9 cellular contexts compared by ENCODE assay signal in the genomic region with DNA sequence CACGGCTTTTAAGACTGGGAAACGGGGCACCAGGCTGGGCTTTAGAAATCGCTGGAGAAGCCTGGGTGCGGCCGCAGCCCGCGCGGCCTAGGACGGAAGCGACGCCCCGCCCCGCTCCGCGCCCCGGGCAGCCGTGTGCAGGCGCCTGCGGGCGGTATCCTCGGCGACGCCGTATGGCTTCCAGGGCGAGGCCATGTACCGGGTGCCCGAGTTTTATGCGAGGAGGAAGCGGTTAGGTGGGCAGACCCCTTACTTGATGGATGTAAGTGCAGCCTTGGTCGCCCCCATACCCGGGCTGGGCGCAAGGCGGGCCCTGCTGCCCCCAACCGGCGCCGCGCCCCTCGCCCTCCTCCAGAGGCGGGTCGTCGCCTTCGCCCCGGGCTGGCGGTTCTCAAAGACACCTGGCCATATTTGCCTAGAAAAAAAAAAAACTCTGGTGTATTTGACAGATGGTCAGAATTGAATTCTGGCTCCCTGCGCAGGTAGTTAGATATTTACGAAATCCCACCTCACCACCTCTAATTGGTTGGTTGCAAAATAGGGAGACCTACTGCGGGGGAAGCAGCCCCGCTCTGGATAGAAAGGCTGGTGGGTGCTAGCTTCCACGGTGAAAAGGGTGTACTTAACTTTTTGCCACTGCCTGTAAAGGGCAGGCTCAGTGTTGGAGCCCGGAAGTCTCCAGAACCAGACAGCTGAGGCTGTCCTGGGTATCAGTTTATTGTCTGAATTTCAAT. TPM values are rescaled to one million over a fixed set of nuclear protein-coding genes. Genes with fewer than 3 reads are reported as not detected.
DNase-seq lines count a peak whose midpoint lies in the region; ATAC-seq, FAIRE-seq and TF ChIP-seq lines count a peak whose summit lies in the region.
"Had no signal": no experiment of that assay in that cellular context is flagged by ENCODE, and none has a peak within 500 bp of the region (broad histone marks: within the 10 kb centered on the region; RNA-seq: fewer than 3 reads in every experiment).

A gene with protein sequence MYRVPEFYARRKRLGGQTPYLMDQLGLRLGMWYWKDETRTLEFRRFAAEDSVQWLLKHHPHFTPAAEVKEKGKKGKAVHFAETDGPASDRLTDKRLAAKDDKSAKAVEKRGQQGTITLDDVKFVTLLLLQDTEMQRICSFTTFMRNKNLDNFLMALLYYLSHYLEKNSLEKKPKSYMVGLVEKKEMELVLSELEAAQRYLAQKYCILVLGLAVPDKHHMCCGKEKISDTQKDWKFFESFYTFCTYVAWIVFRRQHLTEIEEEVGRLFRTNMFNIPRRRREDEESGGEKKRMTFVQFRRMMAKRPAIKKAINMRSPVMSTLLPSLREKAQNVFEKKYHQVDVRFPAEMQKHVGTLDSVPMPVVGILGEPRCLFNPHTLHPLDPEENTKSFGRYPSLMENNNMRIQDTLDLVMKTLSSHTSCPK (plus strand): TSS at position 157 of the 734 bp plus-strand sequence. CDS start 37 bp downstream, at position 194.

- H3K27ac Mint-ChIP-seq in osteocyte (ENCODE audit: unreplicated experiment), result no peak within 1 kb of the TSS

- no peak for ATAC-seq in HG03097 (IDR thresholded peaks at IDR 0.05; ENCODE audit: low FRiP score, unreplicated experiment)
- no peak for ATAC-seq in GM19463 (IDR thresholded peaks at IDR 0.05; ENCODE audit: unreplicated experiment)
- no peak for ATAC-seq in HG02870 (IDR thresholded peaks at IDR 0.05; ENCODE audit: unreplicated experiment)

- no peaks in the 10 kb centered on the region for H3K9me3 Mint-ChIP-seq in osteocyte (ENCODE audit: unreplicated experiment)

- no peak for TF ChIP-seq CTCF in osteocyte (IDR thresholded peaks at IDR 0.05)

- no peaks in the 10 kb centered on the region for H3K36me3 Mint-ChIP-seq in osteocyte (ENCODE audit: unreplicated experiment)

- peaks cover 12% of the 10 kb centered on the region for H3K27me3 Mint-ChIP-seq in osteocyte (ENCODE audit: unreplicated experiment)

- FAIRE-seq in GM12891 (lab: Jason Lieb, UNC), result no peak

- DNase-seq in GM12891 (ENCODE audit: insufficient read length, low spot score) (peak; percentile 36), NCI-H1930 (lab: John Stamatoyannopoulos, UW) (peak; percentile 35 to 66), germinal center (ENCODE audit: low spot score) (peak; percentile 66), osteocyte (ENCODE audit: extremely low spot score, unreplicated experiment) (no peak)
- DNase-seq in activated T-cell treated with anti-CD3 and anti-CD28 coated beads, Interleukin-2, amount 50 U/mL, for 1 hour, result peak; percentile 61

- TF ChIP-seq POLR2A in GM12891 (IDR thresholded peaks at IDR 0.05; ENCODE audit: low read depth, low read length), result no peak

- peak within 1 kb of the TSS; percentile 22 for H3K4me3 Mint-ChIP-seq in osteocyte (ENCODE audit: unreplicated experiment)

- H3K4me1 Mint-ChIP-seq in osteocyte (ENCODE audit: unreplicated experiment), result peaks cover 13% of the 10 kb centered on the region

TF ChIP-seq in GM12891, 5 proteins besides CTCF, POLR2A, EP300 and RAD21:
- TF ChIP-seq POU2F2 (IDR thresholded peaks at IDR 0.05; ENCODE audit: low read depth, low read length) (no peak), TAF1 (IDR thresholded peaks at IDR 0.05; ENCODE audit: low read depth, low read length) (no peak), POLR2AphosphoS5 (IDR thresholded peaks at IDR 0.05; ENCODE audit: low read depth, low read length) (no peak), SPI1 (IDR thresholded peaks at IDR 0.05; ENCODE audit: low read depth, low read length) (no peak)

RNA-seq across cellular contexts. Expression of the gene that starts here (rescaled TPM):
- polyA plus RNA-seq in GM12891 (2012; ENCODE audit: low read depth, missing spikeins), result 0.12 TPM
- 1.3 and 2.1 TPM in 2 replicates for total RNA-seq in osteocyte
- total RNA-seq: SK-MEL-5 had no signal
